ENCODE assay signal across 21 cellular contexts in genomic region chr16:54175169-54175551, GRCh38.
A peak's percentile ranks its signal among the peaks of the same experiment; 100 is the strongest.
DNase-seq lines count a peak whose midpoint lies in the region; ATAC-seq and TF ChIP-seq lines count a peak whose summit lies in the region.
"Had no signal": no experiment of that assay in that cellular context is flagged by ENCODE, and none has a peak within 500 bp of the region (broad histone marks: within the 10 kb centered on the region; RNA-seq: fewer than 3 reads in every experiment).

No MANE protein-coding gene starts in this region.

- no peak for TF ChIP-seq POLR2A in body of pancreas (IDR thresholded peaks at IDR 0.05)
- TF ChIP-seq POLR2A in gastrocnemius medialis (IDR thresholded peaks at IDR 0.05), result no peak

- H3K36me3 ChIP-seq in body of pancreas (replicated peaks in 1 of 2; ENCODE audit: insufficient read depth in 1 of 2, low read depth in 2 of 2) (no peaks in the 10 kb centered on the region), neural progenitor cell (no peaks in the 10 kb centered on the region), gastrocnemius medialis (no peaks in the 10 kb centered on the region)
- H3K36me3 ChIP-seq: ascending aorta had no signal

- no peaks in the 10 kb centered on the region for H3K79me2 ChIP-seq in neural progenitor cell (ENCODE audit: low read depth)

- peak; percentile 73 for ATAC-seq in body of pancreas
- no peak for ATAC-seq in gastrocnemius medialis
- ATAC-seq in GM21723 (IDR thresholded peaks at IDR 0.05; ENCODE audit: unreplicated experiment), result no peak
- ATAC-seq in naive thymus-derived CD8-positive, alpha-beta T cell, result no peak
- ATAC-seq: activated T-cell treated with anti-CD3 and anti-CD28 coated beads, Interleukin-2, amount 50 U/mL, for 72 hours; natural killer cell treated with Interleukin-12 subunit alpha and Interleukin-12 subunit beta and Interleukin-15 and Interleukin-18, amount 100 ng/mL, for 72 hours had no signal

- POLR2A ChIA-PET in naive thymus-derived CD8-positive, alpha-beta T cell (lab: Charles Lee), result interaction anchor here (0.6 kb wide), 1 partner anchor 1030 kb away, joined by 3 read pairs; no protein-coding TSS in a partner anchor

- WGBS in body of pancreas, 2 donors, result 17 to 24% methylated on average over 9 of the region's 9 CpGs

- H3K4me1 Mint-ChIP-seq in neural progenitor cell, result peaks cover 73% of the 10 kb centered on the region
- H3K4me1 Mint-ChIP-seq in naive thymus-derived CD8-positive, alpha-beta T cell, result peaks cover 0 to 2% (median 0%) of the 10 kb centered on the region in 4 donors
- H3K4me1 Mint-ChIP-seq: activated naive CD4-positive, alpha-beta T cell treated with anti-CD3 and anti-CD28 coated beads, Interleukin-2, amount 10 ng/mL, durations not matched to agents 7 days and 5 days had no signal

- H3K27me3 ChIP-seq in body of pancreas (no peaks in the 10 kb centered on the region), neural progenitor cell (peaks cover 14% of the 10 kb centered on the region), gastrocnemius medialis (no peaks in the 10 kb centered on the region)
- H3K27me3 ChIP-seq: ascending aorta had no signal

- peaks cover 5% of the 10 kb centered on the region for H3K27me3 Mint-ChIP-seq in neural progenitor cell (ENCODE audit: insufficient read depth, low read depth)
- H3K27me3 Mint-ChIP-seq in naive thymus-derived CD8-positive, alpha-beta T cell, result peaks cover 6 to 43% (median 21%) of the 10 kb centered on the region in 5 donors

- H3F3A ChIP-seq in neural progenitor cell (ENCODE audit: low read depth), result no peaks in the 10 kb centered on the region

- H4K20me1 ChIP-seq in neural progenitor cell (ENCODE audit: low read depth), result no peaks in the 10 kb centered on the region

- peaks cover 53% of the 10 kb centered on the region for H3K4me1 ChIP-seq in body of pancreas
- peaks cover 52% of the 10 kb centered on the region for H3K4me1 ChIP-seq in neural progenitor cell
- no peaks in the 10 kb centered on the region for H3K4me1 ChIP-seq in gastrocnemius medialis
- H3K4me1 ChIP-seq: ascending aorta had no signal

- H3K27ac ChIP-seq in body of pancreas, result peak overlapping the region in 3 of 4 donors; percentile 23 to 46 (median 40)
- H3K27ac ChIP-seq in neural progenitor cell, result no peak overlapping the region
- no peak overlapping the region for H3K27ac ChIP-seq in gastrocnemius medialis
- H3K27ac ChIP-seq: ascending aorta, RWPE1 had no signal

- no peak overlapping the region for H3K27ac Mint-ChIP-seq in neural progenitor cell
- no peak overlapping the region for H3K27ac Mint-ChIP-seq in naive thymus-derived CD8-positive, alpha-beta T cell
- H3K27ac Mint-ChIP-seq: activated naive CD4-positive, alpha-beta T cell treated with anti-CD3 and anti-CD28 coated beads, Interleukin-2, amount 10 ng/mL, durations not matched to agents 7 days and 5 days; activated T-cell treated with anti-CD3 and anti-CD28 coated beads, Interleukin-2, amount 50 U/mL, for 72 hours; natural killer cell treated with Interleukin-12 subunit alpha and Interleukin-12 subunit beta and Interleukin-15 and Interleukin-18, amount 100 ng/mL, for 72 hours had no signal

- no peaks in the 10 kb centered on the region for H3K9me3 Mint-ChIP-seq in neural progenitor cell
- no peaks in the 10 kb centered on the region for H3K9me3 Mint-ChIP-seq in naive thymus-derived CD8-positive, alpha-beta T cell
- H3K9me3 Mint-ChIP-seq: activated naive CD4-positive, alpha-beta T cell treated with anti-CD3 and anti-CD28 coated beads, Interleukin-2, amount 10 ng/mL, durations not matched to agents 7 days and 5 days; activated T-cell treated with anti-CD3 and anti-CD28 coated beads, Interleukin-2, amount 50 U/mL, for 72 hours; natural killer cell treated with Interleukin-12 subunit alpha and Interleukin-12 subunit beta and Interleukin-15 and Interleukin-18, amount 100 ng/mL, for 72 hours had no signal

- DNase-seq in DMS53 (lab: John Stamatoyannopoulos, UW) (peak; percentile 80), HT-29 (ENCODE audit: low spot score) (peak; percentile 4), body of pancreas (peak in 3 of 4 donors; percentile 45 to 53 (median 50)), neural progenitor cell (ENCODE audit: low spot score) (no peak), gastrocnemius medialis (no peak), Ammon's horn (ENCODE audit: low spot score) (no peak)
- no peak for DNase-seq in naive thymus-derived CD8-positive, alpha-beta T cell
- DNase-seq: activated CD8-positive, alpha-beta memory T cell treated with anti-CD3 and anti-CD28 coated beads for 24 hours; activated naive CD4-positive, alpha-beta T cell treated with anti-CD3 and anti-CD28 coated beads, Interleukin-2, amount 10 ng/mL, durations not matched to agents 7 days and 5 days; activated T-cell treated with anti-CD3 and anti-CD28 coated beads, Interleukin-2, amount 50 U/mL, for 72 hours; AML-193; COR-L47; effector memory CD4-positive, alpha-beta T cell; kidney; mesendoderm; NCI-H187 treated with DMSO at 0.1 percent for 48 hours; stimulated activated CD4-positive, alpha-beta T cell treated with anti-CD3 and anti-CD28 coated beads, Interleukin-12 subunit alpha, Interleukin-12 subunit beta, amount 100 ng/mL, for 4 hours had no signal

- no peak overlapping the region for H2AFZ ChIP-seq in neural progenitor cell (replicated peaks)

- no peak overlapping the region for H3K4me2 ChIP-seq in neural progenitor cell

- H3K4me3 ChIP-seq in body of pancreas, result no peak overlapping the region
- H3K4me3 ChIP-seq in neural progenitor cell, result no peak overlapping the region
- no peak overlapping the region for H3K4me3 ChIP-seq in gastrocnemius medialis
- H3K4me3 ChIP-seq: ascending aorta had no signal

- intact Hi-C loops in body of pancreas (cut with DNase I), result no loop called here
- intact Hi-C loops in gastrocnemius medialis (cut with DNase I; ENCODE audit: low total_unique reads), result no loop called here

- no peaks in the 10 kb centered on the region for H3K36me3 Mint-ChIP-seq in neural progenitor cell
- H3K36me3 Mint-ChIP-seq in naive thymus-derived CD8-positive, alpha-beta T cell, result no peaks in the 10 kb centered on the region
- H3K36me3 Mint-ChIP-seq: activated naive CD4-positive, alpha-beta T cell treated with anti-CD3 and anti-CD28 coated beads, Interleukin-2, amount 10 ng/mL, durations not matched to agents 7 days and 5 days; natural killer cell treated with Interleukin-12 subunit alpha and Interleukin-12 subunit beta and Interleukin-15 and Interleukin-18, amount 100 ng/mL, for 72 hours had no signal

- peak overlapping the region; percentile 30 for H3K4me3 Mint-ChIP-seq in neural progenitor cell
- no peak overlapping the region for H3K4me3 Mint-ChIP-seq in naive thymus-derived CD8-positive, alpha-beta T cell
- H3K4me3 Mint-ChIP-seq: activated naive CD4-positive, alpha-beta T cell treated with anti-CD3 and anti-CD28 coated beads, Interleukin-2, amount 10 ng/mL, durations not matched to agents 7 days and 5 days; activated T-cell treated with anti-CD3 and anti-CD28 coated beads, Interleukin-2, amount 50 U/mL, for 72 hours; natural killer cell treated with Interleukin-12 subunit alpha and Interleukin-12 subunit beta and Interleukin-15 and Interleukin-18, amount 100 ng/mL, for 72 hours had no signal

- in situ Hi-C loops in gastrocnemius medialis (cut with MboI; ENCODE audit: low sequenced_read_pairs in 4 of 4), result loop anchor here in 1 of 4 donors (25.0 kb wide), 1 partner anchor 762 kb away; the partner anchor contains the start of gene IRX5

- H3K9ac ChIP-seq in neural progenitor cell, result no peak overlapping the region

- TF ChIP-seq CTCF in body of pancreas (IDR thresholded peaks at IDR 0.05) (no peak), neural progenitor cell (IDR thresholded peaks at IDR 0.05) (no peak), gastrocnemius medialis (IDR thresholded peaks at IDR 0.05 in 4 of 5, conservative IDR thresholded peaks at IDR 0.05 in 1 of 5) (no peak)

- H3K9me3 ChIP-seq in body of pancreas (no peaks in the 10 kb centered on the region), neural progenitor cell (ENCODE audit: low read depth) (no peaks in the 10 kb centered on the region), gastrocnemius medialis (no peaks in the 10 kb centered on the region)
- H3K9me3 ChIP-seq: ascending aorta had no signal

Comparison
In these comparisons a context has a peak if more than half of its experiments do, and no peak if none do; other contexts are left out.
1. DNase-seq: peak in DMS53 (single experiment), HT-29 (single experiment) and body of pancreas (3 of 4); none in neural progenitor cell (single experiment), gastrocnemius medialis (0 of 2), naive thymus-derived CD8-positive, alpha-beta T cell (0 of 10) and Ammon's horn (single experiment).
2. H3K27ac ChIP-seq: peak in body of pancreas (3 of 4); none in neural progenitor cell (single experiment) and gastrocnemius medialis (0 of 4).